In the genomic region with DNA sequence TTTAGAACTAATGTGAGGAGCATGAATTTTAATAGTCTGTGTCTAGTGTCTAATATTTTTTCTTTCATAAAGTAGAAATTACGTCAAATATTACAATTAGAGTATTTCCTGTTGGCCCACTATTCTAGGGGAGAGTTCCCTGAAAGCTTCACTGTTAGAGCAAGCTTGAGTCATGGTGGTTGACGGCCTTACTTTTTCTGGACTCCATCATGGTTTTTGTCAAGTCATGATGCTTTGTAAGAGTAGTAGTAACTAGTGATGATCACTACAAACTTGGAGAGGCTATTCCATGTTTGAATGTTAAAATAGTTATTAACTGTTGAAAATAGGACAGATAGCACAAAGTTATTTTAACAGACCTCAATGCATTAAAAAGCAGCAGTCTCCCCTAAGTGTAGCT, we compare ENCODE assay signal across 10 cellular contexts. TPM values are rescaled to one million over a fixed set of nuclear protein-coding genes. Genes with fewer than 3 reads are reported as not detected.
DNase-seq lines count a peak whose midpoint lies in the region; ATAC-seq and TF ChIP-seq lines count a peak whose summit lies in the region.
"Had no signal": no experiment of that assay in that cellular context is flagged by ENCODE, and none has a peak within 500 bp of the region (broad histone marks: within the 10 kb centered on the region; RNA-seq: fewer than 3 reads in every experiment).

No MANE protein-coding gene starts in this region.

- peak overlapping the region in 4 of 5 donors; percentile 98 to 99 (median 99) for H3K9ac ChIP-seq in subcutaneous abdominal adipose tissue (ENCODE audit: low read length in 5 of 5)

- no peaks in the 10 kb centered on the region for H3K27me3 Mint-ChIP-seq in activated naive CD4-positive, alpha-beta T cell treated with anti-CD3 and anti-CD28 coated beads, Interleukin-2, amount 50 U/mL, for 24 hours
- H3K27me3 Mint-ChIP-seq in activated CD4-positive, alpha-beta memory T cell treated with anti-CD3 and anti-CD28 coated beads for 36 hours, result no peaks in the 10 kb centered on the region

- H4K20me1 ChIP-seq in hepatocyte (ENCODE audit: insufficient read depth, poor library complexity, severe bottlenecking), result peaks cover 12% of the 10 kb centered on the region

- WGBS in hepatocyte (ENCODE audit: low lambda C conversion rate, missing lambda C conversion rate), result 82% methylated on average over 2 of the region's 2 CpGs

- no peaks in the 10 kb centered on the region for H3K27me3 ChIP-seq in hepatocyte
- no peaks in the 10 kb centered on the region for H3K27me3 ChIP-seq in subcutaneous abdominal adipose tissue (ENCODE audit: control insufficient read depth in 5 of 5, insufficient read depth in 4 of 5, low read length in 5 of 5)

- no peak overlapping the region for H3K27ac ChIP-seq in hepatocyte
- peak overlapping the region; percentile 95 for H3K27ac ChIP-seq in subcutaneous abdominal adipose tissue (ENCODE audit: low read depth, low read length)

- ATAC-seq in HG03521 (IDR thresholded peaks at IDR 0.05; ENCODE audit: unreplicated experiment) (no peak), GM21737 (IDR thresholded peaks at IDR 0.05; ENCODE audit: unreplicated experiment) (no peak)

- H3K4me1 ChIP-seq in hepatocyte (ENCODE audit: insufficient read depth), result peaks cover 13% of the 10 kb centered on the region
- H3K4me1 ChIP-seq in subcutaneous abdominal adipose tissue (ENCODE audit: control insufficient read depth in 5 of 5, insufficient read depth in 5 of 5, low read length in 5 of 5), result peaks cover 5 to 26% (median 21%) of the 10 kb centered on the region in 5 donors

- no peaks in the 10 kb centered on the region for H3K36me3 ChIP-seq in hepatocyte (replicated peaks; ENCODE audit: insufficient read depth, low read depth)
- H3K36me3 ChIP-seq in subcutaneous abdominal adipose tissue (ENCODE audit: control insufficient read depth in 5 of 5, insufficient read depth in 5 of 5, low read length in 5 of 5), result peaks cover 12 to 32% (median 20%) of the 10 kb centered on the region in 5 donors

- POLR2A ChIA-PET in activated CD4-positive, alpha-beta memory T cell treated with anti-CD3 and anti-CD28 coated beads for 36 hours (lab: Charles Lee), result interaction anchor here (2.3 kb wide), 1 partner anchor 41 kb away, joined by 19 read pairs; the partner anchor contains the start of gene CDK5R1

- H3K4me3 Mint-ChIP-seq in activated naive CD4-positive, alpha-beta T cell treated with anti-CD3 and anti-CD28 coated beads, Interleukin-2, amount 50 U/mL, for 24 hours, result peak overlapping the region; percentile 88
- H3K4me3 Mint-ChIP-seq in activated CD4-positive, alpha-beta memory T cell treated with anti-CD3 and anti-CD28 coated beads for 36 hours, result peak overlapping the region; percentile 89

- peaks cover 52% of the 10 kb centered on the region for H3K4me1 Mint-ChIP-seq in activated naive CD4-positive, alpha-beta T cell treated with anti-CD3 and anti-CD28 coated beads, Interleukin-2, amount 50 U/mL, for 24 hours
- H3K4me1 Mint-ChIP-seq in activated CD4-positive, alpha-beta memory T cell treated with anti-CD3 and anti-CD28 coated beads for 36 hours (ENCODE audit: low read depth), result peaks cover 51% of the 10 kb centered on the region

- no peak overlapping the region for H3K27ac Mint-ChIP-seq in activated naive CD4-positive, alpha-beta T cell treated with anti-CD3 and anti-CD28 coated beads, Interleukin-2, amount 50 U/mL, for 24 hours
- peak overlapping the region; percentile 91 for H3K27ac Mint-ChIP-seq in activated CD4-positive, alpha-beta memory T cell treated with anti-CD3 and anti-CD28 coated beads for 36 hours

- no peaks in the 10 kb centered on the region for H3K9me2 ChIP-seq in hepatocyte (replicated peaks; ENCODE audit: insufficient read depth)

- peak overlapping the region; percentile 70 for H3K4me3 ChIP-seq in hepatocyte
- H3K4me3 ChIP-seq in subcutaneous abdominal adipose tissue (ENCODE audit: low read depth in 1 of 5, low read length in 5 of 5), result peak overlapping the region in 4 of 5 donors; percentile 92 to 99 (median 94)

- CTCF ChIA-PET in activated CD4-positive, alpha-beta memory T cell treated with anti-CD3 and anti-CD28 coated beads for 36 hours (lab: Charles Lee), result interaction anchor here (1.2 to 5.1 kb wide), 3 partner anchors 17 to 41 kb away, joined by 4 to 58 read pairs (median 5); partner anchors contain the start of gene CDK5R1

- no peaks in the 10 kb centered on the region for H3K9me3 Mint-ChIP-seq in activated naive CD4-positive, alpha-beta T cell treated with anti-CD3 and anti-CD28 coated beads, Interleukin-2, amount 50 U/mL, for 24 hours
- H3K9me3 Mint-ChIP-seq in activated CD4-positive, alpha-beta memory T cell treated with anti-CD3 and anti-CD28 coated beads for 36 hours, result no peaks in the 10 kb centered on the region

- no peak for DNase-seq in activated naive CD4-positive, alpha-beta T cell treated with anti-CD3 and anti-CD28 coated beads, Interleukin-2, amount 50 U/mL, for 16 hours
- no peak for DNase-seq in activated CD4-positive, alpha-beta memory T cell treated with anti-CD3 and anti-CD28 coated beads for 36 hours
- no peak for DNase-seq in hepatocyte (ENCODE audit: low spot score)
- no peak for DNase-seq in activated effector memory CD4-positive, alpha-beta T cell treated with Interleukin-2 at 50 U/mL for 16 hours
- DNase-seq: DMS 273 treated with DMSO at 0.1 percent for 48 hours; stimulated activated CD8-positive, alpha-beta memory T cell treated with anti-CD3 and anti-CD28 coated beads, Interleukin-4, amount 100 ng/mL, for 48 hours had no signal

- peak overlapping the region; percentile 86 for H3K4me2 ChIP-seq in hepatocyte

- H3K36me3 Mint-ChIP-seq in activated naive CD4-positive, alpha-beta T cell treated with anti-CD3 and anti-CD28 coated beads, Interleukin-2, amount 50 U/mL, for 24 hours, result peaks cover 20% of the 10 kb centered on the region
- peaks cover 36% of the 10 kb centered on the region for H3K36me3 Mint-ChIP-seq in activated CD4-positive, alpha-beta memory T cell treated with anti-CD3 and anti-CD28 coated beads for 36 hours

- no peak for TF ChIP-seq CTCF in hepatocyte (IDR thresholded peaks at IDR 0.05; ENCODE audit: poor library complexity)

- H3K9me3 ChIP-seq in hepatocyte (ENCODE audit: low read depth) (no peaks in the 10 kb centered on the region), subcutaneous abdominal adipose tissue (ENCODE audit: control insufficient read depth in 5 of 5, low read length in 5 of 5) (no peaks in the 10 kb centered on the region)

- H3K79me2 ChIP-seq in hepatocyte, result peaks cover 65% of the 10 kb centered on the region

- intact Hi-C loops in activated CD4-positive, alpha-beta memory T cell treated with anti-CD3 and anti-CD28 coated beads for 36 hours (cut with micrococcal nuclease), result loop anchor here (2.0 to 5.0 kb wide), 3 partner anchors 15 to 431 kb away; partner anchors contain the start of genes CDK5R1 and MYO1D

- H2AFZ ChIP-seq in hepatocyte, result no peak overlapping the region

RNA-seq across cellular contexts. Expression of gene PSMD11, which starts 1.7 kb away (rescaled TPM):
- total RNA-seq in activated CD4-positive, alpha-beta memory T cell treated with anti-CD3 and anti-CD28 coated beads for 36 hours, result 100 to 1,000 TPM; 161 to 162 TPM
- total RNA-seq in hepatocyte, result 61.6 and 62.0 TPM in 2 replicates
- polyA plus RNA-seq in hepatocyte, result 141 and 145 TPM in 2 replicates

RNA-seq across cellular contexts. Expression of gene CDK5R1, which starts 40.8 kb away (rescaled TPM):
- 10 to 100 TPM; 12.4 to 13.1 TPM for total RNA-seq in activated CD4-positive, alpha-beta memory T cell treated with anti-CD3 and anti-CD28 coated beads for 36 hours
- total RNA-seq in hepatocyte, result 1.1 and 1.3 TPM in 2 replicates
- 0.80 and 1.0 TPM in 2 replicates for polyA plus RNA-seq in hepatocyte
